8 cellular contexts compared by ENCODE assay signal in the genomic region with DNA sequence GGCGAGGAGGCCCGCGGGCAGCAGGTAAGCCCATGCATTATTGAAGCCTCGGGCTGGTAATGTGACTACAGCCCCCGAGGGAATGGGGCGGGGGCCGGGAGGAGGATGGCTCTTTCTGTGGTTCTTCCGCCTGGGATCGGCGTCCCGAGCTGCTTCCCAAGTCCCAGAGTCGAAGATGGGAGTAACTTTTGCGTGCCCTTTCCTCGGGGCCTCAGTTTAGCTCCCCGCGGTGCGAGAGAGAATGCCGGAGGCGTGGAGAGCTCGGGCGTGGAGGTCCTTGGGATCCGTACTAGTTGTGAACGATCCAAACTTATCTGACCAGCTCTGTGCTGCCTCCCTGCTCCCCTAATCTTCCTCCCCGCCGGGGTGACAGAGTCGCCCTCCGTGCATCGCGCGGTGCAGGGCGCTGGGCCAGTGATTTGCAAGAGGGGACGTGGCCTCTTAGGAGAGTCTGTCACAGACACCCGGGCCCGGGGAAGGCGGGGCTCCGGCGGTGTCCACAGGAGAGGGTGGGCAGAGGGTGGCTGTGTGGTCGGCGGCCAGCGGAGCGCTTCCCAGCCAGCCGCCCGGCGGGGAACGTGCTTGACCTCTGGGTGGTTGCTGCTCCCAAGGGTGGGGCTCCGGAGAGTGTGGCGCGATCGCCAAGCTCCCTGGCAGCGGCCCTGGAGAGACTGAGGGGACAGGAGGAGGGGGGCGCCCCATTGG. TPM values are rescaled to one million over a fixed set of nuclear protein-coding genes. Genes with fewer than 3 reads are reported as not detected.
DNase-seq lines count a peak whose midpoint lies in the region; ATAC-seq and TF ChIP-seq lines count a peak whose summit lies in the region.

No MANE protein-coding gene starts in this region.

- H3K27ac Mint-ChIP-seq in activated naive CD4-positive, alpha-beta T cell treated with anti-CD3 and anti-CD28 coated beads, Interleukin-2, amount 50 U/mL, for 72 hours = peak overlapping the region; percentile 82 to 86

- H3K27ac ChIP-seq in neutrophil = peak overlapping the region; percentile 91

- intact Hi-C loops in head of caudate nucleus (cut with DNase I) = no loop called here

- DNase-seq in RPMI7951 (ENCODE audit: low read depth) = peak; percentile 84
- DNase-seq in activated naive CD4-positive, alpha-beta T cell treated with anti-CD3 and anti-CD28 coated beads, Interleukin-2, amount 50 U/mL, for 72 hours (ENCODE audit: low spot score in 2 of 2) = peak; percentile 37 to 71
- peak in 41 of 42 donors; percentile 2 to 70 (median 39) for DNase-seq in head of caudate nucleus
- DNase-seq in putamen (ENCODE audit: low spot score) = no peak

- H3K36me3 ChIP-seq in neutrophil = no peaks in the 10 kb centered on the region

- H3K9me3 Mint-ChIP-seq in activated naive CD4-positive, alpha-beta T cell treated with anti-CD3 and anti-CD28 coated beads, Interleukin-2, amount 50 U/mL, for 72 hours = peaks cover 0 to 4% of the 10 kb centered on the region in 2 donors

- no peak for TF ChIP-seq CTCF in neutrophil (IDR thresholded peaks at IDR 0.05)

- no peaks in the 10 kb centered on the region for H3K9me3 ChIP-seq in neutrophil

- H3K27me3 ChIP-seq in neutrophil = no peaks in the 10 kb centered on the region

- H3K4me3 ChIP-seq in neutrophil (ENCODE audit: low read depth in 1 of 2, low read length in 1 of 2) = peak overlapping the region; percentile 82 to 96

- ATAC-seq in GM18502 (IDR thresholded peaks at IDR 0.05; ENCODE audit: poor library complexity, unreplicated experiment) (peak; percentile 49), HG02852 (IDR thresholded peaks at IDR 0.05; ENCODE audit: unreplicated experiment) (peak; percentile 41), HG03342 (IDR thresholded peaks at IDR 0.05; ENCODE audit: unreplicated experiment) (no peak)
- ATAC-seq in activated naive CD4-positive, alpha-beta T cell treated with anti-CD3 and anti-CD28 coated beads, Interleukin-2, amount 50 U/mL, for 72 hours = peak; percentile 56 to 67

- H3K36me3 Mint-ChIP-seq in activated naive CD4-positive, alpha-beta T cell treated with anti-CD3 and anti-CD28 coated beads, Interleukin-2, amount 50 U/mL, for 72 hours = peaks cover 8 to 15% of the 10 kb centered on the region in 2 donors

- peaks cover 22 to 25% of the 10 kb centered on the region in 2 experiments for H3K4me1 ChIP-seq in neutrophil (ENCODE audit: control insufficient read depth in 1 of 2, insufficient read depth in 1 of 2, low read depth in 1 of 2, low read length in 1 of 2)

RNA-seq across cellular contexts. Expression of gene UTRN, which starts 0.8 kb away (rescaled TPM):
- total RNA-seq in RPMI7951 (2014; rRNA removed; shearing (Covaris generic)) = 54.3 and 70.0 TPM in 2 replicates
- 10 to 100 TPM; 56.9 to 63.4 TPM for total RNA-seq in activated naive CD4-positive, alpha-beta T cell treated with anti-CD3 and anti-CD28 coated beads, Interleukin-2, amount 50 U/mL, for 72 hours
